8 cellular contexts compared by ENCODE assay signal in genomic region chr7:22726849-22727792, GRCh38. TPM values are rescaled to one million over a fixed set of nuclear protein-coding genes. Genes with fewer than 3 reads are reported as not detected.
A peak's percentile ranks its signal among the peaks of the same experiment; 100 is the strongest.
DNase-seq lines count a peak whose midpoint lies in the region; ATAC-seq lines count a peak whose summit lies in the region.

Gene IL6, plus strand, starts transcription at chr7:22727200. Its CDS starts 63 bp downstream, at chr7:22727263.

- H2AK5ac ChIP-seq in neuronal stem cell (ENCODE audit: low read depth, low read length), result peak within 1 kb of the TSS; percentile 78

- peak; percentile 42 to 57 for ATAC-seq in activated naive CD4-positive, alpha-beta T cell treated with anti-CD3 and anti-CD28 coated beads, Interleukin-2, amount 50 U/mL, for 72 hours
- no peak for ATAC-seq in HG03457 (IDR thresholded peaks at IDR 0.05; ENCODE audit: unreplicated experiment)

- H2BK12ac ChIP-seq in neuronal stem cell (ENCODE audit: low read length), result peak within 1 kb of the TSS; percentile 8

- H3K4me3 ChIP-seq in neuronal stem cell (ENCODE audit: low read length in 2 of 2), result no peak within 1 kb of the TSS

- H3K9ac ChIP-seq in neuronal stem cell (ENCODE audit: low read depth, low read length, poor library complexity), result no peak within 1 kb of the TSS

- peaks cover 0 to 4% of the 10 kb centered on the region in 2 donors for H3K4me1 ChIP-seq in neuronal stem cell (ENCODE audit: control insufficient read depth in 2 of 2, insufficient read depth in 1 of 2, low read depth in 1 of 2, low read length in 2 of 2)

- H2BK15ac ChIP-seq in neuronal stem cell (ENCODE audit: low read length), result peak within 1 kb of the TSS; percentile 62

- H4K8ac ChIP-seq in neuronal stem cell (ENCODE audit: low read depth, low read length), result no peak within 1 kb of the TSS

- H2BK120ac ChIP-seq in neuronal stem cell (ENCODE audit: low read depth, low read length), result peak within 1 kb of the TSS; percentile 21

- H3K79me1 ChIP-seq in neuronal stem cell (ENCODE audit: low read depth, low read length), result no peaks in the 10 kb centered on the region

- DNase-seq in stimulated activated CD4-positive, alpha-beta T cell treated with anti-CD3 and anti-CD28 coated beads, Interleukin-12 subunit alpha, Interleukin-12 subunit beta, amount 100 ng/mL, for 4 hours, result peak; percentile 24
- no peak for DNase-seq in stimulated activated CD4-positive, alpha-beta T cell treated with anti-CD3 and anti-CD28 coated beads, Interleukin-2, amount 100 ng/mL, for 48 hours
- DNase-seq in NCI-H510A (lab: John Stamatoyannopoulos, UW) (peak; percentile 66), glomerular endothelial cell (ENCODE audit: extremely low read depth, low read depth, low spot score) (peak; percentile 75), neuronal stem cell (ENCODE audit: low spot score) (no peak), HuH-7.5 (ENCODE audit: low spot score) (no peak)
- peak in 1 of 2 donors; percentile 14 for DNase-seq in activated naive CD4-positive, alpha-beta T cell treated with anti-CD3 and anti-CD28 coated beads, Interleukin-2, amount 50 U/mL, for 72 hours (ENCODE audit: low spot score in 2 of 2)

- no peak within 1 kb of the TSS for H3K27ac ChIP-seq in neuronal stem cell (replicated peaks; ENCODE audit: low read length)

- no peaks in the 10 kb centered on the region for H3K9me3 Mint-ChIP-seq in activated naive CD4-positive, alpha-beta T cell treated with anti-CD3 and anti-CD28 coated beads, Interleukin-2, amount 50 U/mL, for 72 hours

- H2BK5ac ChIP-seq in neuronal stem cell (ENCODE audit: low read length), result peak within 1 kb of the TSS; percentile 19

- no peak within 1 kb of the TSS for H3K14ac ChIP-seq in neuronal stem cell (ENCODE audit: low read length)

- H4K91ac ChIP-seq in neuronal stem cell (ENCODE audit: low read depth, low read length, poor library complexity), result no peak within 1 kb of the TSS

- H3K27ac Mint-ChIP-seq in activated naive CD4-positive, alpha-beta T cell treated with anti-CD3 and anti-CD28 coated beads, Interleukin-2, amount 50 U/mL, for 72 hours, result peak within 1 kb of the TSS in 1 of 2 donors; percentile 68

- H3K36me3 Mint-ChIP-seq in activated naive CD4-positive, alpha-beta T cell treated with anti-CD3 and anti-CD28 coated beads, Interleukin-2, amount 50 U/mL, for 72 hours, result no peaks in the 10 kb centered on the region

- H2AFZ ChIP-seq in neuronal stem cell (ENCODE audit: low read length), result no peak within 1 kb of the TSS

- no peak within 1 kb of the TSS for H3K4me2 ChIP-seq in neuronal stem cell (ENCODE audit: insufficient read depth, low read length, poor library complexity, severe bottlenecking)

- H3K4ac ChIP-seq in neuronal stem cell (ENCODE audit: low read length), result no peak within 1 kb of the TSS

- H3K27me3 ChIP-seq in neuronal stem cell (ENCODE audit: control insufficient read depth in 3 of 3, insufficient read depth in 3 of 3, low read depth in 1 of 3, low read length in 3 of 3), result no peaks in the 10 kb centered on the region

- H3K36me3 ChIP-seq in neuronal stem cell (replicated peaks in 1 of 2; ENCODE audit: control insufficient read depth in 2 of 2, insufficient read depth in 2 of 2, low read length in 2 of 2), result no peaks in the 10 kb centered on the region

- no CpG with 5 or more reads among the region's 31 CpGs for WGBS in neuronal stem cell (ENCODE audit: extremely low coverage in 2 of 2, insufficient read length in 2 of 2, insufficient replicate concordance in 1 of 2), 2 donors

- H3K18ac ChIP-seq in neuronal stem cell (ENCODE audit: low read length), result peak within 1 kb of the TSS; percentile 50

- H3K23ac ChIP-seq in neuronal stem cell (ENCODE audit: low read depth, low read length, poor library complexity), result peak within 1 kb of the TSS; percentile 16

- no peaks in the 10 kb centered on the region for H3K9me3 ChIP-seq in neuronal stem cell (replicated peaks in 1 of 2; ENCODE audit: control insufficient read depth in 2 of 2, insufficient read depth in 1 of 2, low read depth in 1 of 2, low read length in 2 of 2)

RNA-seq across cellular contexts. Expression of gene IL6, which starts in this region (rescaled TPM):
- total RNA-seq in activated naive CD4-positive, alpha-beta T cell treated with anti-CD3 and anti-CD28 coated beads, Interleukin-2, amount 50 U/mL, for 72 hours, result not detected
- total RNA-seq in glomerular endothelial cell, result 5.7 and 15.0 TPM in 2 replicates
- 0.15 TPM for polyA plus RNA-seq in neuronal stem cell (2013, experiment 1 of 2)
- polyA plus RNA-seq in neuronal stem cell (2013, experiment 2 of 2), result 0.03 TPM

Comparison
In these comparisons a context has a peak if more than half of its experiments do, and no peak if none do; other contexts are left out.
1. DNase-seq: peak in stimulated activated CD4-positive, alpha-beta T cell treated with anti-CD3 and anti-CD28 coated beads, Interleukin-12 subunit alpha, Interleukin-12 subunit beta, amount 100 ng/mL, for 4 hours (single experiment), NCI-H510A (single experiment) and glomerular endothelial cell (single experiment); none in stimulated activated CD4-positive, alpha-beta T cell treated with anti-CD3 and anti-CD28 coated beads, Interleukin-2, amount 100 ng/mL, for 48 hours (0 of 2), neuronal stem cell (single experiment) and HuH-7.5 (single experiment).
2. Peak in ATAC-seq in activated naive CD4-positive, alpha-beta T cell treated with anti-CD3 and anti-CD28 coated beads, Interleukin-2, amount 50 U/mL, for 72 hours; RNA of the gene not detected or under 1 TPM.